Comparison of ENCODE assay signal across 1 cellular context in the genomic region with DNA sequence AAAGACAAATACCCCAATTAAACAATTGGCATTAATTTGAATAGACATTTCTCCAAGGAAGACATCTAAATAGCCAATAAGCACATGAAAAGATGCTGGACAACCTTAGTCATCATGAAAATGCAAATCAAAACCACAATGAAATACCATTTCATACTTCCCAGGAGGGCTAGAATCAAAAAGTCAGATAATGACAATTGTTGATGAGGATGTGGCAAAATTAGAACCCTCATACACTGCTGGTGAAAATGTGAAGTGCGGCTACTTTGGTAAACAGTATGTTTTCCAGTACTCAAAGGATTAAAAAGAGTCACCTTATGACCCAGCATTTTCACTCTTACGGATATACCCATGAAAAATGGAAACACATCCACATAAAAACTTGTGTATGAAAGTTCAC.
TF ChIP-seq lines count a peak whose summit lies in the region.

No MANE protein-coding gene starts in this region.

TF ChIP-seq in WTC11, 78 proteins besides CTCF, POLR2A, EP300 and RAD21:
- TF ChIP-seq, protein P1, sequence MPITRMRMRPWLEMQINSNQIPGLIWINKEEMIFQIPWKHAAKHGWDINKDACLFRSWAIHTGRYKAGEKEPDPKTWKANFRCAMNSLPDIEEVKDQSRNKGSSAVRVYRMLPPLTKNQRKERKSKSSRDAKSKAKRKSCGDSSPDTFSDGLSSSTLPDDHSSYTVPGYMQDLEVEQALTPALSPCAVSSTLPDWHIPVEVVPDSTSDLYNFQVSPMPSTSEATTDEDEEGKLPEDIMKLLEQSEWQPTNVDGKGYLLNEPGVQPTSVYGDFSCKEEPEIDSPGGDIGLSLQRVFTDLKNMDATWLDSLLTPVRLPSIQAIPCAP (CRISPR knock-in tag; IDR thresholded peaks at IDR 0.05) = no peak
- TF ChIP-seq GRHL2 (CRISPR knock-in tag; IDR thresholded peaks at IDR 0.05; ENCODE audit: insufficient replicate concordance, severe bottlenecking) = no peak
- no peak for TF ChIP-seq GTF2I (CRISPR knock-in tag; conservative IDR thresholded peaks at IDR 0.05)
- TF ChIP-seq JUN (CRISPR knock-in tag; IDR thresholded peaks at IDR 0.05) = no peak
- TF ChIP-seq ZNF232 (CRISPR knock-in tag; IDR thresholded peaks at IDR 0.05) = no peak
- TF ChIP-seq, protein P2, sequence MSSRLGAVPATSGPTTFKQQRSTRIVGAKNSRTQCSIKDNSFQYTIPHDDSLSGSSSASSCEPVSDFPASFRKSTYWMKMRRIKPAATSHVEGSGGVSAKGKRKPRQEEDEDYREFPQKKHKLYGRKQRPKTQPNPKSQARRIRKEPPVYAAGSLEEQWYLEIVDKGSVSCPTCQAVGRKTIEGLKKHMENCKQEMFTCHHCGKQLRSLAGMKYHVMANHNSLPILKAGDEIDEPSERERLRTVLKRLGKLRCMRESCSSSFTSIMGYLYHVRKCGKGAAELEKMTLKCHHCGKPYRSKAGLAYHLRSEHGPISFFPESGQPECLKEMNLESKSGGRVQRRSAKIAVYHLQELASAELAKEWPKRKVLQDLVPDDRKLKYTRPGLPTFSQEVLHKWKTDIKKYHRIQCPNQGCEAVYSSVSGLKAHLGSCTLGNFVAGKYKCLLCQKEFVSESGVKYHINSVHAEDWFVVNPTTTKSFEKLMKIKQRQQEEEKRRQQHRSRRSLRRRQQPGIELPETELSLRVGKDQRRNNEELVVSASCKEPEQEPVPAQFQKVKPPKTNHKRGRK (CRISPR knock-in tag; IDR thresholded peaks at IDR 0.05; ENCODE audit: borderline replicate concordance) = no peak
- TF ChIP-seq NR3C1 (CRISPR knock-in tag; conservative IDR thresholded peaks at IDR 0.05; ENCODE audit: low read depth) = no peak
- TF ChIP-seq, protein P3, sequence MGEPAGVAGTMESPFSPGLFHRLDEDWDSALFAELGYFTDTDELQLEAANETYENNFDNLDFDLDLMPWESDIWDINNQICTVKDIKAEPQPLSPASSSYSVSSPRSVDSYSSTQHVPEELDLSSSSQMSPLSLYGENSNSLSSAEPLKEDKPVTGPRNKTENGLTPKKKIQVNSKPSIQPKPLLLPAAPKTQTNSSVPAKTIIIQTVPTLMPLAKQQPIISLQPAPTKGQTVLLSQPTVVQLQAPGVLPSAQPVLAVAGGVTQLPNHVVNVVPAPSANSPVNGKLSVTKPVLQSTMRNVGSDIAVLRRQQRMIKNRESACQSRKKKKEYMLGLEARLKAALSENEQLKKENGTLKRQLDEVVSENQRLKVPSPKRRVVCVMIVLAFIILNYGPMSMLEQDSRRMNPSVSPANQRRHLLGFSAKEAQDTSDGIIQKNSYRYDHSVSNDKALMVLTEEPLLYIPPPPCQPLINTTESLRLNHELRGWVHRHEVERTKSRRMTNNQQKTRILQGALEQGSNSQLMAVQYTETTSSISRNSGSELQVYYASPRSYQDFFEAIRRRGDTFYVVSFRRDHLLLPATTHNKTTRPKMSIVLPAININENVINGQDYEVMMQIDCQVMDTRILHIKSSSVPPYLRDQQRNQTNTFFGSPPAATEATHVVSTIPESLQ (CRISPR knock-in tag; IDR thresholded peaks at IDR 0.05) = no peak
- TF ChIP-seq ATF1 (CRISPR knock-in tag; IDR thresholded peaks at IDR 0.05) = no peak
- TF ChIP-seq ZNF121 (CRISPR knock-in tag; IDR thresholded peaks at IDR 0.05) = no peak
- no peak for TF ChIP-seq JAZF1 (CRISPR knock-in tag; IDR thresholded peaks at IDR 0.05)
- TF ChIP-seq, protein P4, sequence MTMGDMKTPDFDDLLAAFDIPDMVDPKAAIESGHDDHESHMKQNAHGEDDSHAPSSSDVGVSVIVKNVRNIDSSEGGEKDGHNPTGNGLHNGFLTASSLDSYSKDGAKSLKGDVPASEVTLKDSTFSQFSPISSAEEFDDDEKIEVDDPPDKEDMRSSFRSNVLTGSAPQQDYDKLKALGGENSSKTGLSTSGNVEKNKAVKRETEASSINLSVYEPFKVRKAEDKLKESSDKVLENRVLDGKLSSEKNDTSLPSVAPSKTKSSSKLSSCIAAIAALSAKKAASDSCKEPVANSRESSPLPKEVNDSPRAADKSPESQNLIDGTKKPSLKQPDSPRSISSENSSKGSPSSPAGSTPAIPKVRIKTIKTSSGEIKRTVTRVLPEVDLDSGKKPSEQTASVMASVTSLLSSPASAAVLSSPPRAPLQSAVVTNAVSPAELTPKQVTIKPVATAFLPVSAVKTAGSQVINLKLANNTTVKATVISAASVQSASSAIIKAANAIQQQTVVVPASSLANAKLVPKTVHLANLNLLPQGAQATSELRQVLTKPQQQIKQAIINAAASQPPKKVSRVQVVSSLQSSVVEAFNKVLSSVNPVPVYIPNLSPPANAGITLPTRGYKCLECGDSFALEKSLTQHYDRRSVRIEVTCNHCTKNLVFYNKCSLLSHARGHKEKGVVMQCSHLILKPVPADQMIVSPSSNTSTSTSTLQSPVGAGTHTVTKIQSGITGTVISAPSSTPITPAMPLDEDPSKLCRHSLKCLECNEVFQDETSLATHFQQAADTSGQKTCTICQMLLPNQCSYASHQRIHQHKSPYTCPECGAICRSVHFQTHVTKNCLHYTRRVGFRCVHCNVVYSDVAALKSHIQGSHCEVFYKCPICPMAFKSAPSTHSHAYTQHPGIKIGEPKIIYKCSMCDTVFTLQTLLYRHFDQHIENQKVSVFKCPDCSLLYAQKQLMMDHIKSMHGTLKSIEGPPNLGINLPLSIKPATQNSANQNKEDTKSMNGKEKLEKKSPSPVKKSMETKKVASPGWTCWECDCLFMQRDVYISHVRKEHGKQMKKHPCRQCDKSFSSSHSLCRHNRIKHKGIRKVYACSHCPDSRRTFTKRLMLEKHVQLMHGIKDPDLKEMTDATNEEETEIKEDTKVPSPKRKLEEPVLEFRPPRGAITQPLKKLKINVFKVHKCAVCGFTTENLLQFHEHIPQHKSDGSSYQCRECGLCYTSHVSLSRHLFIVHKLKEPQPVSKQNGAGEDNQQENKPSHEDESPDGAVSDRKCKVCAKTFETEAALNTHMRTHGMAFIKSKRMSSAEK (CRISPR knock-in tag; IDR thresholded peaks at IDR 0.05; ENCODE audit: borderline replicate concordance) = no peak
- no peak for TF ChIP-seq SMAD3 (CRISPR knock-in tag; IDR thresholded peaks at IDR 0.05; ENCODE audit: borderline replicate concordance)
- TF ChIP-seq, protein P5, sequence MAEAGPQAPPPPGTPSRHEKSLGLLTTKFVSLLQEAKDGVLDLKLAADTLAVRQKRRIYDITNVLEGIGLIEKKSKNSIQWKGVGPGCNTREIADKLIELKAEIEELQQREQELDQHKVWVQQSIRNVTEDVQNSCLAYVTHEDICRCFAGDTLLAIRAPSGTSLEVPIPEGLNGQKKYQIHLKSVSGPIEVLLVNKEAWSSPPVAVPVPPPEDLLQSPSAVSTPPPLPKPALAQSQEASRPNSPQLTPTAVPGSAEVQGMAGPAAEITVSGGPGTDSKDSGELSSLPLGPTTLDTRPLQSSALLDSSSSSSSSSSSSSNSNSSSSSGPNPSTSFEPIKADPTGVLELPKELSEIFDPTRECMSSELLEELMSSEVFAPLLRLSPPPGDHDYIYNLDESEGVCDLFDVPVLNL (CRISPR knock-in tag; IDR thresholded peaks at IDR 0.05; ENCODE audit: borderline replicate concordance, low read depth) = no peak
